ENCODE assay signal across 17 cellular contexts in genomic region chr17:29156781-29157180, GRCh38. TPM values are rescaled to one million over a fixed set of nuclear protein-coding genes. Genes with fewer than 3 reads are reported as not detected.
DNase-seq lines count a peak whose midpoint lies in the region; ATAC-seq, FAIRE-seq and TF ChIP-seq lines count a peak whose summit lies in the region.
"Had no signal": no experiment of that assay in that cellular context is flagged by ENCODE, and none has a peak within 500 bp of the region (broad histone marks: within the 10 kb centered on the region; RNA-seq: fewer than 3 reads in every experiment).

No MANE protein-coding gene starts in this region.

- 67 to 77% methylated on average over 6 of the region's 6 CpGs for WGBS in esophagus, 2 donors

- CTCF ChIA-PET in CD4-positive, alpha-beta memory T cell (lab: Charles Lee; ENCODE audit: partially characterized antibody): interaction anchor here (0.9 to 1.7 kb wide), 7 partner anchors 9 to 68 kb away, joined by 3 to 5 read pairs (median 3); partner anchors contain the start of gene MYO18A

- no peak overlapping the region for H3K27ac ChIP-seq in CD4-positive, alpha-beta memory T cell (ENCODE audit: low read depth, low read length)
- H3K27ac ChIP-seq in SK-N-MC: peak overlapping the region; percentile 69
- H3K27ac ChIP-seq in esophagus (ENCODE audit: low read depth in 2 of 2, low read length in 1 of 2): peak overlapping the region; percentile 83 to 96
- peak overlapping the region; percentile 68 for H3K27ac ChIP-seq in parathyroid adenoma
- H3K27ac ChIP-seq in effector memory CD4-positive, alpha-beta T cell (ENCODE audit: insufficient read depth, low read length, poor library complexity, severe bottlenecking): no peak overlapping the region
- H3K27ac ChIP-seq: neutrophil, testis had no signal

- H3K27me3 Mint-ChIP-seq in CD4-positive, alpha-beta memory T cell: no peaks in the 10 kb centered on the region
- no peaks in the 10 kb centered on the region for H3K27me3 Mint-ChIP-seq in immature natural killer cell (ENCODE audit: low read depth in 3 of 3)

- no peaks in the 10 kb centered on the region for H3K36me3 Mint-ChIP-seq in CD4-positive, alpha-beta memory T cell
- H3K36me3 Mint-ChIP-seq in immature natural killer cell: no peaks in the 10 kb centered on the region
- H3K36me3 Mint-ChIP-seq: activated naive CD4-positive, alpha-beta T cell treated with anti-CD3 and anti-CD28 coated beads, Interleukin-2, amount 50 U/mL, for 72 hours had no signal

- H3K9me3 ChIP-seq in CD4-positive, alpha-beta memory T cell (ENCODE audit: control insufficient read depth in 1 of 2, low read length in 2 of 2): no peaks in the 10 kb centered on the region
- H3K9me3 ChIP-seq in SK-N-MC (ENCODE audit: low read depth, low read length) (no peaks in the 10 kb centered on the region), esophagus (ENCODE audit: control insufficient read depth in 2 of 2, insufficient read depth in 1 of 2, low read depth in 1 of 2, low read length in 1 of 2) (no peaks in the 10 kb centered on the region), parathyroid adenoma (ENCODE audit: control insufficient read depth, low read length) (no peaks in the 10 kb centered on the region)
- no peaks in the 10 kb centered on the region for H3K9me3 ChIP-seq in effector memory CD4-positive, alpha-beta T cell (ENCODE audit: control insufficient read depth, low read length)
- H3K9me3 ChIP-seq: neutrophil, testis had no signal

- H2AFZ ChIP-seq in parathyroid adenoma: no peak overlapping the region

- no peak for TF ChIP-seq CTCF in parathyroid adenoma (IDR thresholded peaks at IDR 0.05)

- no peak overlapping the region for H3K4me3 Mint-ChIP-seq in CD4-positive, alpha-beta memory T cell
- no peak overlapping the region for H3K4me3 Mint-ChIP-seq in immature natural killer cell
- H3K4me3 Mint-ChIP-seq: CD14-positive monocyte had no signal

- no peaks in the 10 kb centered on the region for H3K27me3 ChIP-seq in CD4-positive, alpha-beta memory T cell (ENCODE audit: insufficient read depth, low read length)
- H3K27me3 ChIP-seq in esophagus (ENCODE audit: control insufficient read depth in 1 of 2, insufficient read depth in 2 of 2, low read length in 2 of 2) (no peaks in the 10 kb centered on the region), parathyroid adenoma (ENCODE audit: control insufficient read depth, insufficient read depth, low read length) (no peaks in the 10 kb centered on the region)
- no peaks in the 10 kb centered on the region for H3K27me3 ChIP-seq in effector memory CD4-positive, alpha-beta T cell (replicated peaks; ENCODE audit: control insufficient read depth, insufficient read depth, low read length, poor library complexity, severe bottlenecking)
- H3K27me3 ChIP-seq: testis had no signal

- peaks cover 17 to 58% (median 32%) of the 10 kb centered on the region in 4 donors for H3K4me1 Mint-ChIP-seq in CD4-positive, alpha-beta memory T cell
- H3K4me1 Mint-ChIP-seq in immature natural killer cell: peaks cover 20 to 23% of the 10 kb centered on the region in 2 donors

- FAIRE-seq in GM12892 (lab: Jason Lieb, UNC): no peak
- FAIRE-seq: H54 had no signal

- no peak for ATAC-seq in GM19023 (IDR thresholded peaks at IDR 0.05; ENCODE audit: unreplicated experiment)
- ATAC-seq: activated naive CD4-positive, alpha-beta T cell treated with anti-CD3 and anti-CD28 coated beads, Interleukin-2, amount 50 U/mL, for 72 hours had no signal

- H3K9ac ChIP-seq in SK-N-MC (ENCODE audit: insufficient read length): no peak overlapping the region
- no peak overlapping the region for H3K9ac ChIP-seq in parathyroid adenoma

- H3K36me3 ChIP-seq in CD4-positive, alpha-beta memory T cell (ENCODE audit: insufficient read depth, low read length): no peaks in the 10 kb centered on the region
- H3K36me3 ChIP-seq in SK-N-MC (ENCODE audit: insufficient read depth, low read length): no peaks in the 10 kb centered on the region
- no peaks in the 10 kb centered on the region for H3K36me3 ChIP-seq in esophagus (ENCODE audit: control insufficient read depth in 2 of 2, insufficient read depth in 2 of 2, low read length in 1 of 2)
- no peaks in the 10 kb centered on the region for H3K36me3 ChIP-seq in parathyroid adenoma (ENCODE audit: control insufficient read depth, insufficient read depth, low read length)
- H3K36me3 ChIP-seq in effector memory CD4-positive, alpha-beta T cell (ENCODE audit: control insufficient read depth, insufficient read depth, low read length): no peaks in the 10 kb centered on the region
- H3K36me3 ChIP-seq: neutrophil had no signal

- TF ChIP-seq POLR2A in GM12892 (IDR thresholded peaks at IDR 0.05; ENCODE audit: low read depth, low read length): no peak

- H3K4me3 ChIP-seq in CD4-positive, alpha-beta memory T cell (ENCODE audit: low read length in 2 of 2): no peak overlapping the region
- H3K4me3 ChIP-seq in SK-N-MC: no peak overlapping the region
- H3K4me3 ChIP-seq in esophagus (ENCODE audit: low read depth in 1 of 2, low read length in 2 of 2): no peak overlapping the region
- H3K4me3 ChIP-seq in parathyroid adenoma (ENCODE audit: low read depth, low read length): no peak overlapping the region
- H3K4me3 ChIP-seq in effector memory CD4-positive, alpha-beta T cell (ENCODE audit: insufficient read depth, low read depth, low read length, poor library complexity, severe bottlenecking): no peak overlapping the region
- H3K4me3 ChIP-seq: testis had no signal

- POLR2A ChIA-PET in CD4-positive, alpha-beta memory T cell (lab: Charles Lee; ENCODE audit: partially characterized antibody): interaction anchor here (3.6 kb wide), 1 partner anchor 20 kb away, joined by 31 read pairs; no protein-coding TSS in a partner anchor

- intact Hi-C loops in CD4-positive, alpha-beta memory T cell (cut with micrococcal nuclease): no loop called here

- peaks cover 35% of the 10 kb centered on the region for H3K4me1 ChIP-seq in CD4-positive, alpha-beta memory T cell (ENCODE audit: insufficient read depth, low read length)
- H3K4me1 ChIP-seq in esophagus (ENCODE audit: control insufficient read depth in 2 of 2, insufficient read depth in 2 of 2, low read length in 1 of 2) (peaks cover 38 to 44% of the 10 kb centered on the region in 2 donors), parathyroid adenoma (peaks cover 43% of the 10 kb centered on the region)
- peaks cover 24% of the 10 kb centered on the region for H3K4me1 ChIP-seq in effector memory CD4-positive, alpha-beta T cell (ENCODE audit: control insufficient read depth, insufficient read depth, low read length, poor library complexity, severe bottlenecking)

- peaks cover 47% of the 10 kb centered on the region for H3K79me2 ChIP-seq in parathyroid adenoma

- H3K9me3 Mint-ChIP-seq in CD4-positive, alpha-beta memory T cell: no peaks in the 10 kb centered on the region
- no peaks in the 10 kb centered on the region for H3K9me3 Mint-ChIP-seq in immature natural killer cell
- H3K9me3 Mint-ChIP-seq: activated naive CD4-positive, alpha-beta T cell treated with anti-CD3 and anti-CD28 coated beads, Interleukin-2, amount 50 U/mL, for 72 hours; CD14-positive monocyte had no signal

- DNase-seq in CD4-positive, alpha-beta memory T cell: no peak
- no peak for DNase-seq in SK-N-MC (ENCODE audit: low read depth, low spot score)
- DNase-seq in effector memory CD4-positive, alpha-beta T cell: no peak
- DNase-seq in GM12892 (ENCODE audit: insufficient read length): no peak
- no peak for DNase-seq in immature natural killer cell
- DNase-seq: activated CD4-positive, CD25-positive, alpha-beta regulatory T cell; KG1; NCI-H226; stimulated activated CD4-positive, alpha-beta T cell treated with anti-CD3 and anti-CD28 coated beads, Interleukin-2, amount 100 ng/mL, for 48 hours; testis had no signal

- H3K4me2 ChIP-seq in parathyroid adenoma (ENCODE audit: low read length): no peak overlapping the region

- H3K27ac Mint-ChIP-seq in CD4-positive, alpha-beta memory T cell: peak overlapping the region in 4 of 7 donors; percentile 37 to 66 (median 50)
- H3K27ac Mint-ChIP-seq in immature natural killer cell: peak overlapping the region in 1 of 6 donors; percentile 45

RNA-seq across cellular contexts. Expression of gene MYO18A, which starts 23.4 kb away (rescaled TPM):
- total RNA-seq in CD4-positive, alpha-beta memory T cell: 100 to 1,000 TPM; 134 to 136 TPM
- polyA plus RNA-seq in CD4-positive, alpha-beta memory T cell: 10 to 100 TPM in 1 of 2 donors, 1 to 10 TPM in 1; 6.0 to 44.9 TPM
- polyA plus RNA-seq in esophagus (10 to 100 TPM; 39.1 to 86.4 TPM), immature natural killer cell (10 to 100 TPM in 1 of 3 donors, 1 to 10 TPM in 2; 1.5 to 32.5 (median 5.2) TPM)
- 25.1 TPM for polyA plus RNA-seq in GM12892 (2012; ENCODE audit: missing spikeins)

Comparison
In these comparisons a context has a peak if more than half of its experiments do, and no peak if none do; other contexts are left out.
1. H3K27ac ChIP-seq: peak in SK-N-MC (single experiment), esophagus (2 of 2) and parathyroid adenoma (single experiment); none in CD4-positive, alpha-beta memory T cell (single experiment) and effector memory CD4-positive, alpha-beta T cell (single experiment).